In genomic region chr12:52087961-52088820, GRCh38 we compare ENCODE assay signal across 1 cellular context.
A peak's percentile ranks its signal among the peaks of the same experiment; 100 is the strongest.
TF ChIP-seq lines count a peak whose summit lies in the region.

No MANE protein-coding gene starts in this region.

TF ChIP-seq in GM12878, 131 proteins besides CTCF, POLR2A, EP300 and RAD21:
- TF ChIP-seq MTA2 (IDR thresholded peaks at IDR 0.05; ENCODE audit: low read depth) (peak; percentile 42; the same call in 1 of the 2 replicates), SUPT20H (IDR thresholded peaks at IDR 0.05; ENCODE audit: borderline replicate concordance, control insufficient read depth, low read depth, low read length) (no peak), NR2F1 (conservative IDR thresholded peaks at IDR 0.05) (no peak), SRF (IDR thresholded peaks at IDR 0.05; ENCODE audit: low read depth in 2 of 2, low read length in 2 of 2) (peak; percentile 73 to 80; a peak in 3 of 4 replicates), NBN (IDR thresholded peaks at IDR 0.05) (0 out of 2 replicates have a peak, but pooled peaks have one; percentile 35), IRF5 (IDR thresholded peaks at IDR 0.05; ENCODE audit: borderline replicate concordance) (no peak), SMC3 (IDR thresholded peaks at IDR 0.05; ENCODE audit: borderline replicate concordance, low read length) (no peak), POLR2AphosphoS2 (IDR thresholded peaks at IDR 0.05; ENCODE audit: low read depth, low read length) (no peak), CBX5 (IDR thresholded peaks at IDR 0.05; ENCODE audit: low read depth) (no peak), ATF7 (IDR thresholded peaks at IDR 0.05; ENCODE audit: low read depth) (peak; percentile 36; the same call in 1 of the 2 replicates), ZNF207 (IDR thresholded peaks at IDR 0.05; ENCODE audit: borderline replicate concordance) (no peak), DPF2 (IDR thresholded peaks at IDR 0.05) (0 out of 2 replicates have a peak, but pooled peaks have one; percentile 19), CHD2 (IDR thresholded peaks at IDR 0.05; ENCODE audit: borderline replicate concordance, low read depth, low read length) (peak; percentile 68; the same call in 1 of the 2 replicates), TCF12 (IDR thresholded peaks at IDR 0.05; ENCODE audit: low read depth, low read length) (peak; percentile 94), CREM (IDR thresholded peaks at IDR 0.05; ENCODE audit: low read depth) (0 out of 2 replicates have a peak, but pooled peaks have one; percentile 11), TCF3 (IDR thresholded peaks at IDR 0.05; ENCODE audit: borderline replicate concordance, insufficient read depth, low read depth, low read length) (no peak), ASH2L (IDR thresholded peaks at IDR 0.05; ENCODE audit: borderline replicate concordance, low read depth) (no peak), CREB1 (IDR thresholded peaks at IDR 0.05; ENCODE audit: low read depth) (no peak), GATAD2B (conservative IDR thresholded peaks at IDR 0.05; ENCODE audit: low read depth) (no peak), ELK1 (IDR thresholded peaks at IDR 0.05; ENCODE audit: low read depth, low read length) (peak; percentile 73; the same call in 1 of the 2 replicates), BCL11A (IDR thresholded peaks at IDR 0.05; ENCODE audit: low read depth, low read length) (no peak), NFIC (IDR thresholded peaks at IDR 0.05; ENCODE audit: low read depth, low read length) (no peak), ESRRA (IDR thresholded peaks at IDR 0.05; ENCODE audit: low read length) (no peak), CHD1 (IDR thresholded peaks at IDR 0.05; ENCODE audit: low read depth, low read length) (no peak), TBL1XR1 (IDR thresholded peaks at IDR 0.05; ENCODE audit: low read depth, low read length) (no peak), ZZZ3 (IDR thresholded peaks at IDR 0.05; ENCODE audit: control insufficient read depth, insufficient read length, low read depth) (no peak), KDM1A (IDR thresholded peaks at IDR 0.05; ENCODE audit: borderline replicate concordance) (no peak), MEF2B (IDR thresholded peaks at IDR 0.05; ENCODE audit: partially characterized antibody, poor library complexity, severe bottlenecking) (peak; percentile 95), HDGF (IDR thresholded peaks at IDR 0.05) (peak; percentile 48; the same call in 1 of the 2 replicates), IKZF1 (conservative IDR thresholded peaks at IDR 0.05) (peak; percentile 44), SMAD1 (IDR thresholded peaks at IDR 0.05; ENCODE audit: low read depth, partially characterized antibody) (no peak), ZBTB40 (IDR thresholded peaks at IDR 0.05; ENCODE audit: borderline replicate concordance) (no peak), YY1 (IDR thresholded peaks at IDR 0.05; ENCODE audit: low read depth, low read length) (0 out of 2 replicates have a peak, but pooled peaks have one; percentile 18), STAT3 (IDR thresholded peaks at IDR 0.05; ENCODE audit: low read depth, low read length) (no peak), TARDBP (IDR thresholded peaks at IDR 0.05; ENCODE audit: borderline replicate concordance) (no peak), IKZF2 (IDR thresholded peaks at IDR 0.05) (peak; percentile 19 to 40; a peak in 2 of 4 replicates)
